15 cellular contexts compared by ENCODE assay signal in genomic region chr14:78297843-78298242, GRCh38.
DNase-seq lines count a peak whose midpoint lies in the region; ATAC-seq and TF ChIP-seq lines count a peak whose summit lies in the region.
"Had no signal": no experiment of that assay in that cellular context is flagged by ENCODE, and none has a peak within 500 bp of the region (broad histone marks: within the 10 kb centered on the region; RNA-seq: fewer than 3 reads in every experiment).

No MANE protein-coding gene starts in this region.

- peaks cover 5% of the 10 kb centered on the region for H3K27me3 Mint-ChIP-seq in GM23338 (ENCODE audit: insufficient read depth, low read depth, poor library complexity)
- no peaks in the 10 kb centered on the region for H3K27me3 Mint-ChIP-seq in brain

- no peaks in the 10 kb centered on the region for H4K20me1 ChIP-seq in GM23338 (replicated peaks; ENCODE audit: insufficient read depth)

- H3K79me1 ChIP-seq in mesendoderm (ENCODE audit: low read length) (no peaks in the 10 kb centered on the region), trophoblast cell (ENCODE audit: low read length) (no peaks in the 10 kb centered on the region)

- no peak for TF ChIP-seq CTCF in GM23338 (conservative IDR thresholded peaks at IDR 0.05; ENCODE audit: low read depth in 2 of 2)
- no peak for TF ChIP-seq CTCF in brain (conservative IDR thresholded peaks at IDR 0.05)
- TF ChIP-seq CTCF in lower leg skin (IDR thresholded peaks at IDR 0.05) = no peak

- H3K4me2 ChIP-seq in GM23338 (no peak overlapping the region), mesendoderm (ENCODE audit: low read length) (no peak overlapping the region), trophoblast cell (ENCODE audit: low read length) (no peak overlapping the region)

- H3K4ac ChIP-seq in mesendoderm (ENCODE audit: low read depth, low read length) = no peak overlapping the region
- no peak overlapping the region for H3K4ac ChIP-seq in trophoblast cell (ENCODE audit: low read depth, low read length)

- H2BK12ac ChIP-seq in trophoblast cell (ENCODE audit: low read length) = no peak overlapping the region

- no peak overlapping the region for H3K14ac ChIP-seq in trophoblast cell (ENCODE audit: low read length)

- peaks cover 7% of the 10 kb centered on the region; the same call in 1 of the 2 replicates for H3K9me2 ChIP-seq in GM23338 (ENCODE audit: insufficient read depth)

- H3K18ac ChIP-seq in mesendoderm (ENCODE audit: low read length) (no peak overlapping the region), trophoblast cell (ENCODE audit: low read length) (no peak overlapping the region)

- no peaks in the 10 kb centered on the region for H3K27me3 ChIP-seq in GM23338 (ENCODE audit: insufficient read depth)
- H3K27me3 ChIP-seq in mesendoderm (ENCODE audit: insufficient read depth, low read length, poor library complexity) = no peaks in the 10 kb centered on the region
- H3K27me3 ChIP-seq in trophoblast cell (ENCODE audit: insufficient read depth, low read length) = no peaks in the 10 kb centered on the region

- H3K27ac ChIP-seq in GM23338 (ENCODE audit: low read depth) (no peak overlapping the region), mesendoderm (ENCODE audit: low read depth, low read length) (no peak overlapping the region), trophoblast cell (ENCODE audit: low read depth, low read length) (no peak overlapping the region)
- H3K27ac ChIP-seq: 22Rv1, HL-60 had no signal

- H3K4me3 Mint-ChIP-seq in GM23338 = no peak overlapping the region
- peak overlapping the region in 2 of 5 experiments; percentile 37 to 47 for H3K4me3 Mint-ChIP-seq in brain
- H3K4me3 Mint-ChIP-seq: CD8-positive, alpha-beta memory T cell had no signal

- H3K9me3 Mint-ChIP-seq in GM23338 = no peaks in the 10 kb centered on the region
- no peaks in the 10 kb centered on the region for H3K9me3 Mint-ChIP-seq in brain

- no peak overlapping the region for H4K5ac ChIP-seq in mesendoderm (ENCODE audit: low read length)

- H2BK5ac ChIP-seq in mesendoderm (ENCODE audit: low read length) = no peak overlapping the region
- no peak overlapping the region for H2BK5ac ChIP-seq in trophoblast cell (ENCODE audit: low read depth, low read length, poor library complexity)

- H3K27ac Mint-ChIP-seq in GM23338 (peak overlapping the region; percentile 66), brain (peak overlapping the region in 3 of 5 experiments; percentile 61 to 89 (median 70))

- no peaks in the 10 kb centered on the region for H3K36me3 ChIP-seq in GM23338 (ENCODE audit: insufficient read depth)
- no peaks in the 10 kb centered on the region for H3K36me3 ChIP-seq in mesendoderm (ENCODE audit: control insufficient read depth, insufficient read depth, low read length)
- peaks cover 0 to 2% of the 10 kb centered on the region in 2 experiments for H3K36me3 ChIP-seq in trophoblast cell (ENCODE audit: control insufficient read depth in 1 of 2, insufficient read depth in 2 of 2, low read length in 2 of 2)
- H3K36me3 ChIP-seq: HAP-1 had no signal

- no peak for TF ChIP-seq POLR2A in lower leg skin (IDR thresholded peaks at IDR 0.05)

- peaks cover 4% of the 10 kb centered on the region for H3K4me1 ChIP-seq in GM23338 (ENCODE audit: insufficient read depth)
- peaks cover 17% of the 10 kb centered on the region for H3K4me1 ChIP-seq in mesendoderm (ENCODE audit: control insufficient read depth, low read depth, low read length)
- H3K4me1 ChIP-seq in trophoblast cell (ENCODE audit: control insufficient read depth in 1 of 2, insufficient read depth in 2 of 2, low read length in 2 of 2) = no peaks in the 10 kb centered on the region
- H3K4me1 ChIP-seq: HAP-1 had no signal

- H4K12ac ChIP-seq in trophoblast cell (ENCODE audit: low read depth, low read length) = no peak overlapping the region

- no peak overlapping the region for H4K91ac ChIP-seq in trophoblast cell (ENCODE audit: low read depth, low read length)

- ATAC-seq in GM23338 (no peak; the same call in 1 of the 3 replicates), HG02588 (IDR thresholded peaks at IDR 0.05; ENCODE audit: unreplicated experiment) (no peak)
- ATAC-seq: K562 had no signal

- H4K8ac ChIP-seq in mesendoderm (ENCODE audit: low read depth, low read length) = no peak overlapping the region
- no peak overlapping the region for H4K8ac ChIP-seq in trophoblast cell (ENCODE audit: low read depth, low read length)

- H2BK15ac ChIP-seq in mesendoderm (replicated peaks; ENCODE audit: low read depth) = no peak overlapping the region

- peak overlapping the region; percentile 90; the same call in 1 of the 2 replicates for H2AFZ ChIP-seq in GM23338
- no peak overlapping the region for H2AFZ ChIP-seq in trophoblast cell (ENCODE audit: insufficient read depth, low read length, poor library complexity)

- H3K4me3 ChIP-seq in GM23338 = no peak overlapping the region
- H3K4me3 ChIP-seq in mesendoderm (ENCODE audit: low read length) = no peak overlapping the region
- no peak overlapping the region for H3K4me3 ChIP-seq in trophoblast cell (ENCODE audit: low read depth, low read length)
- no peak overlapping the region for H3K4me3 ChIP-seq in lower leg skin (ENCODE audit: low read depth, poor library complexity, severe bottlenecking)
- H3K4me3 ChIP-seq: HAP-1, K562 had no signal

- H3K4me1 Mint-ChIP-seq in GM23338 (peaks cover 25% of the 10 kb centered on the region), brain (peaks cover 59% of the 10 kb centered on the region)
- H3K4me1 Mint-ChIP-seq: CD8-positive, alpha-beta memory T cell had no signal

- no peak overlapping the region for H2AK5ac ChIP-seq in mesendoderm (ENCODE audit: low read length)
- H2AK5ac ChIP-seq in trophoblast cell (ENCODE audit: low read length) = no peak overlapping the region

- peak overlapping the region; percentile 36 for H3K56ac ChIP-seq in mesendoderm (ENCODE audit: low read length)

- no peaks in the 10 kb centered on the region for H3F3A ChIP-seq in GM23338 (replicated peaks; ENCODE audit: low read depth)

- no peaks in the 10 kb centered on the region for H3K36me3 Mint-ChIP-seq in GM23338 (ENCODE audit: low read depth)
- peaks cover 10% of the 10 kb centered on the region for H3K36me3 Mint-ChIP-seq in brain
- H3K36me3 Mint-ChIP-seq: CD8-positive, alpha-beta memory T cell had no signal

- H3K79me2 ChIP-seq in GM23338 (replicated peaks; ENCODE audit: insufficient read depth) (no peaks in the 10 kb centered on the region), mesendoderm (ENCODE audit: control insufficient read depth, insufficient read depth, low read length) (no peaks in the 10 kb centered on the region), trophoblast cell (ENCODE audit: control insufficient read depth, insufficient read depth, low read length, poor library complexity) (no peaks in the 10 kb centered on the region)

- WGBS in mesendoderm (ENCODE audit: extremely low coverage, insufficient coverage, low lambda C conversion rate) = no CpG with 5 or more reads among the region's 11 CpGs
- no CpG with 5 or more reads among the region's 11 CpGs for WGBS in trophoblast cell (ENCODE audit: extremely low coverage, insufficient coverage, insufficient read length)
- 48 to 49% methylated on average over 7 to 11 of the region's 11 CpGs for WGBS in lower leg skin, 2 donors

- no peak overlapping the region for H3K23ac ChIP-seq in mesendoderm (ENCODE audit: low read length)
- H3K23ac ChIP-seq in trophoblast cell (ENCODE audit: low read length) = peak overlapping the region; percentile 97

- no peak overlapping the region for H2BK120ac ChIP-seq in mesendoderm (ENCODE audit: low read depth, low read length)
- H2BK120ac ChIP-seq in trophoblast cell (ENCODE audit: insufficient read depth, low read length, poor library complexity) = no peak overlapping the region

- intact Hi-C loops in lower leg skin (cut with DNase I; ENCODE audit: low total_unique reads) = no loop called here

- no peaks in the 10 kb centered on the region for H3K9me3 ChIP-seq in trophoblast cell (ENCODE audit: insufficient read depth, low read depth, low read length)
- H3K9me3 ChIP-seq: HAP-1 had no signal

- no peak for DNase-seq in GM23338 (ENCODE audit: low spot score)
- DNase-seq in mesendoderm = no peak
- no peak for DNase-seq in trophoblast cell
- DNase-seq in COR-L47 (lab: John Stamatoyannopoulos, UW) = no peak
- no peak for DNase-seq in lower leg skin (ENCODE audit: low spot score in 2 of 2)
- DNase-seq in activated effector memory CD4-positive, alpha-beta T cell treated with Interleukin-2 at 50 U/mL for 16 hours = no peak
- DNase-seq: CD8-positive, alpha-beta memory T cell; DMS53; GF-D8 had no signal

- no peak overlapping the region for H3K9ac ChIP-seq in mesendoderm (ENCODE audit: low read length)
- H3K9ac ChIP-seq in trophoblast cell (ENCODE audit: low read length) = no peak overlapping the region

TF ChIP-seq in GM23338, 12 proteins besides CTCF, POLR2A, EP300 and RAD21 (continues in another document):
- TF ChIP-seq EZH2 (IDR thresholded peaks at IDR 0.05; ENCODE audit: low read depth, unreplicated experiment) (no peak), ZNF114 (CRISPR knock-in tag; IDR thresholded peaks at IDR 0.05) (no peak), REST (IDR thresholded peaks at IDR 0.05; ENCODE audit: unreplicated experiment) (no peak), NANOG (IDR thresholded peaks at IDR 0.05; ENCODE audit: borderline replicate concordance) (no peak), STAT1 (IDR thresholded peaks at IDR 0.05; ENCODE audit: unreplicated experiment) (no peak)
